Comparison of ENCODE assay signal across 23 cellular contexts in the genomic region with DNA sequence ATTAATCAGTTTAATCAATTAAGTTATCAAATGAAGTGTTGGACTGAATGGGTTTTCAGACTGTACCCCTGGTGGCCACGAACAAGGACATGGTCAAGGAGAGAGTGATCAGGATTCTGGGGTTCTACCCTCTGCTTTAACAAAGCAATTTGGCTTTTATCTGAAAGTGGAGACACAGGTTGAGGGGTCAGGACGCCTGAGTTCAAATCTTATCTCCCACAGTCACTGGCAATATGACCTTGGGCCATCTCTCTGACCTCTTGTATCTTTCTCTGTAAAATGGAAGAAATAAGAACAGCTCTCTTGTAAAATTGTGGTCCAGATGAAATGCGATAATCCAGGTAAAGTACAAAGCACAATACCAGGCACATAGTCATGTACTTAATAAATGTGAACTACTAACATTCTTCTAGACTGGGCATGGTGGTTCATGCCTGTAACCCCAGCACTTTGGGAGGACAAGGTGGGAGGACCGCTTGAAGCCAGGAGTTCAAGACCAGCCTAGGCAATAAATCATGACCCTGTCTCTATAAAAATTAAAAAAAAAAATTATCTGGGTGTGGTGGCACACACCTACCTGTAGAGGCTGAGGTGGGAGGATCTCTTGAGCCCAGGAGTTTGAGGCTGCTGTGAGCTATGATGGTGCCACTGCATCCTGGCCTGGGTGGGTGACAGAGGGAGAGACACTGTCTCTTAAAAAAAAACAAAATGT. TPM values are rescaled to one million over a fixed set of nuclear protein-coding genes. Genes with fewer than 3 reads are reported as not detected.
DNase-seq lines count a peak whose midpoint lies in the region; ATAC-seq, FAIRE-seq and TF ChIP-seq lines count a peak whose summit lies in the region.
"Had no signal": no experiment of that assay in that cellular context is flagged by ENCODE, and none has a peak within 500 bp of the region (broad histone marks: within the 10 kb centered on the region; RNA-seq: fewer than 3 reads in every experiment).

No MANE protein-coding gene starts in this region.

- no peak for TF ChIP-seq POLR2A in K562 (conservative IDR thresholded peaks at IDR 0.05)

- no peaks in the 10 kb centered on the region for H3K36me3 ChIP-seq in K562 (ENCODE audit: control insufficient read depth, insufficient read depth, low read length)
- H3K36me3 ChIP-seq in endodermal cell (ENCODE audit: control insufficient read depth, insufficient read depth, low read length): no peaks in the 10 kb centered on the region
- H3K36me3 ChIP-seq: BLaER1 treated with 17β-estradiol and CSF1 and Interleukin-3, amounts not matched to agents 10 nM and 100 nM had no signal

- FAIRE-seq in K562 (lab: Jason Lieb, UNC): no peak
- FAIRE-seq: A549, D721Med, G401.6, GM12878, GM12892, GM18507 had no signal

- H3K4me2 ChIP-seq in K562 (ENCODE audit: insufficient read depth, low read length): no peak overlapping the region
- H3K4me2 ChIP-seq: A549; BLaER1 treated with 17β-estradiol and CSF1 and Interleukin-3, amounts not matched to agents 10 nM and 100 nM had no signal

- no peaks in the 10 kb centered on the region for H3K9me3 Mint-ChIP-seq in endodermal cell
- H3K9me3 Mint-ChIP-seq: CD4-positive, alpha-beta T cell; CD8-positive, alpha-beta T cell had no signal

- in situ Hi-C loops in K562 (cut with MboI): no loop called here

- no peak for TF ChIP-seq RAD21 in K562 (CRISPR knock-in tag; conservative IDR thresholded peaks at IDR 0.05 in 1 of 2, IDR thresholded peaks at IDR 0.05 in 1 of 2)

- H4K20me1 ChIP-seq in K562 (replicated peaks; ENCODE audit: control insufficient read depth, insufficient read depth, low read length): no peaks in the 10 kb centered on the region
- H4K20me1 ChIP-seq: BLaER1 treated with 17β-estradiol and CSF1 and Interleukin-3, amounts not matched to agents 10 nM and 100 nM had no signal

- BruUV-seq in K562 (replicated peaks; lab: Mats Ljungman, UMichigan): no TSS peak

- H3K9me1 ChIP-seq in K562 (ENCODE audit: control insufficient read depth, insufficient read depth, low read length): no peaks in the 10 kb centered on the region

- no peak for TF ChIP-seq EP300 in K562 (IDR thresholded peaks at IDR 0.05; ENCODE audit: low read length)

- POLR2A ChIA-PET in HEK293T (lab: Yijun Ruan, JAX): no interaction called here
- POLR2A ChIA-PET in K562 (lab: Yijun Ruan, JAX): interaction anchor here (0.5 to 1.1 kb wide), 4 partner anchors 10 to 353 kb away, joined by 3 to 4 read pairs (median 4); no protein-coding TSS in a partner anchor

- peaks cover 3 to 4% of the 10 kb centered on the region in 2 experiments; a peak in 2 of 5 replicates for H3K4me1 ChIP-seq in K562 (replicated peaks in 1 of 2; ENCODE audit: control insufficient read depth in 2 of 2, insufficient read depth in 2 of 2, low read length in 2 of 2)
- H3K4me1 ChIP-seq in endodermal cell (ENCODE audit: control insufficient read depth, insufficient read depth, low read length): no peaks in the 10 kb centered on the region
- H3K4me1 ChIP-seq: BLaER1 treated with 17β-estradiol and CSF1 and Interleukin-3, amounts not matched to agents 10 nM and 100 nM; Caco-2 had no signal

- no peak overlapping the region for H3K4me3 ChIP-seq in K562
- no peak overlapping the region for H3K4me3 ChIP-seq in endodermal cell (ENCODE audit: low read length)
- H3K4me3 ChIP-seq: A549; BLaER1 treated with 17β-estradiol and CSF1 and Interleukin-3, amounts not matched to agents 10 nM and 100 nM; GM12878 had no signal

- ATAC-seq in K562: no peak
- ATAC-seq: A549; CD8-positive, alpha-beta T cell; GM12878 had no signal

- DNase-seq in HEK293T (ENCODE audit: extremely low spot score): no peak
- DNase-seq in K562 (ENCODE audit: extremely low read depth in 1 of 4, low spot score in 3 of 4): no peak
- DNase-seq in UCSD-AML1 (lab: John Stamatoyannopoulos, UW; ENCODE audit: unreplicated experiment): no peak
- DNase-seq in NCI-H146 (lab: John Stamatoyannopoulos, UW): no peak
- no peak for DNase-seq in endodermal cell
- DNase-seq: AML-193; Caco-2; Calu3; CD4-positive, alpha-beta T cell; CD8-positive, alpha-beta T cell; DMS79 treated with DMSO at 0.1 percent for 48 hours; GF-D8 had no signal

- H3K4me3 Mint-ChIP-seq in endodermal cell: no peak overlapping the region
- H3K4me3 Mint-ChIP-seq: B cell; CD4-positive, alpha-beta T cell; CD8-positive, alpha-beta T cell had no signal

- H3K27me3 Mint-ChIP-seq in endodermal cell (ENCODE audit: insufficient read depth): peaks cover 2% of the 10 kb centered on the region
- H3K27me3 Mint-ChIP-seq: CD4-positive, alpha-beta T cell had no signal

- no peaks in the 10 kb centered on the region for H3K4me1 Mint-ChIP-seq in endodermal cell
- H3K4me1 Mint-ChIP-seq: B cell had no signal

- no peak overlapping the region for H2AFZ ChIP-seq in K562 (ENCODE audit: low read depth, low read length)

- H3K27me3 ChIP-seq in K562 (ENCODE audit: control insufficient read depth in 2 of 2, insufficient read depth in 2 of 2, low read length in 2 of 2): peaks cover 4 to 8% of the 10 kb centered on the region in 2 experiments; a peak in 3 of 5 replicates
- H3K27me3 ChIP-seq in endodermal cell (ENCODE audit: control insufficient read depth, insufficient read depth, low read length, poor library complexity, severe bottlenecking): no peaks in the 10 kb centered on the region
- H3K27me3 ChIP-seq: BLaER1 treated with 17β-estradiol and CSF1 and Interleukin-3, amounts not matched to agents 10 nM and 100 nM had no signal

- H3K9ac ChIP-seq in K562 (ENCODE audit: insufficient read depth in 1 of 2, low read depth in 2 of 2, low read length in 2 of 2): no peak overlapping the region
- no peak overlapping the region for H3K9ac ChIP-seq in endodermal cell (ENCODE audit: extremely low read depth, low read length, poor library complexity, severe bottlenecking)
- H3K9ac ChIP-seq: BLaER1 treated with 17β-estradiol and CSF1 and Interleukin-3, amounts not matched to agents 10 nM and 100 nM had no signal

- no peak overlapping the region for H3K27ac ChIP-seq in K562 (ENCODE audit: extremely low read depth, low read depth, low read length)
- H3K27ac ChIP-seq in endodermal cell (ENCODE audit: low read depth, low read length): no peak overlapping the region
- H3K27ac ChIP-seq: 22Rv1; A549; BLaER1 treated with 17β-estradiol and CSF1 and Interleukin-3, amounts not matched to agents 10 nM and 100 nM; C4-2B had no signal

- WGBS in K562 (ENCODE audit: insufficient coverage, low coverage, missing lambda C conversion rate): 19% methylated on average over 4 of the region's 4 CpGs
- 79 to 88% methylated on average over 2 to 4 of the region's 4 CpGs for WGBS in endodermal cell (ENCODE audit: insufficient coverage in 1 of 2, insufficient read length in 1 of 2), 2 experiments

- TF ChIP-seq CTCF in GM12873 (IDR thresholded peaks at IDR 0.05; ENCODE audit: insufficient read depth, low read depth, low read length, missing control alignments): peak; percentile 1
- TF ChIP-seq CTCF in K562 (IDR thresholded peaks at IDR 0.05 in 2 of 3, conservative IDR thresholded peaks at IDR 0.05 in 1 of 3; ENCODE audit: insufficient read depth in 2 of 3, low read depth in 1 of 3, low read length in 3 of 3): no peak
- TF ChIP-seq CTCF in endodermal cell (conservative IDR thresholded peaks at IDR 0.05): no peak

- H3K36me3 Mint-ChIP-seq in endodermal cell (ENCODE audit: low read depth): no peaks in the 10 kb centered on the region
- H3K36me3 Mint-ChIP-seq: CD8-positive, alpha-beta T cell had no signal

- intact Hi-C loops in K562 (cut with micrococcal nuclease): loop anchor here (5.0 kb wide), 1 partner anchor 114 kb away; a partner anchor contains a TSS

- no peaks in the 10 kb centered on the region for H3K79me2 ChIP-seq in K562 (ENCODE audit: control insufficient read depth, insufficient read depth, low read length)

- H3K27ac Mint-ChIP-seq in endodermal cell: no peak overlapping the region
- H3K27ac Mint-ChIP-seq: B cell; CD4-positive, alpha-beta T cell; CD8-positive, alpha-beta T cell had no signal

- H3K9me3 ChIP-seq in K562 (replicated peaks; ENCODE audit: control insufficient read depth, insufficient read depth, low read depth, low read length) (no peaks in the 10 kb centered on the region), endodermal cell (ENCODE audit: control insufficient read depth, low read length) (no peaks in the 10 kb centered on the region)
- H3K9me3 ChIP-seq: A549; BLaER1 treated with 17β-estradiol and CSF1 and Interleukin-3, amounts not matched to agents 10 nM and 100 nM; Caco-2 had no signal

- CTCF ChIA-PET in HEK293T (lab: Yijun Ruan, JAX) (no interaction called here), K562 (lab: Yijun Ruan, JAX; ENCODE audit: low intra/inter-chr PET ratio) (no interaction called here)

TF ChIP-seq in HEK293T, 16 proteins besides CTCF, POLR2A, EP300 and RAD21 (continues in another document):
- TF ChIP-seq LEF1 (IDR thresholded peaks at IDR 0.05; ENCODE audit: borderline replicate concordance) (no peak), FOXM1 (IDR thresholded peaks at IDR 0.05; ENCODE audit: borderline replicate concordance) (no peak)

TF ChIP-seq in K562, 482 proteins besides CTCF, POLR2A, EP300 and RAD21 (continues in another document):
- TF ChIP-seq RBM34 (IDR thresholded peaks at IDR 0.05; ENCODE audit: borderline replicate concordance, insufficient read depth, low read length) (no peak), MEIS2 (IDR thresholded peaks at IDR 0.05; ENCODE audit: partially characterized antibody) (peak; percentile 67)

RNA-seq across cellular contexts. Expression of a gene that starts 48.6 kb away (rescaled TPM):
- total RNA-seq in K562 (2011; cell fraction: chromatin; rRNA removed; ENCODE audit: low replicate concordance): 56.8 and 107 TPM in 2 replicates
- total RNA-seq in K562 (2011; cell fraction: nucleolus; rRNA removed): 39.1 and 40.5 TPM in 2 replicates
- total RNA-seq in K562 (2011; cell fraction: nucleoplasm; rRNA removed): 58.4 and 98.3 TPM in 2 replicates
- total RNA-seq in K562 (2014; rRNA removed): 26.7 and 28.5 TPM in 2 replicates
- 85.8 and 97.1 TPM in 2 replicates for total RNA-seq in K562 (2014; rRNA removed; fragmentation: Illumina TruSeq; extraction: Trizol)
- 86.1 and 96.4 TPM in 2 replicates for total RNA-seq in K562 (2015; rRNA removed; fragmentation: Illumina TruSeq; extraction: Trizol)
- total RNA-seq in K562 (2021): 73.1 and 77.2 TPM in 2 replicates
- 54.2 and 92.2 TPM in 2 replicates for polyA plus RNA-seq in K562 (2011; rRNA removed)
- polyA plus RNA-seq in K562 (2011; cell fraction: cytosol; rRNA removed): 25.6 and 49.0 TPM in 2 replicates
- polyA plus RNA-seq in K562 (2011; cell fraction: nucleus; rRNA removed): 51.2 and 66.2 TPM in 2 replicates
- polyA plus RNA-seq in K562 (2012): 72.7 and 118 TPM in 2 replicates
- 79.2 and 99.4 TPM in 2 replicates for polyA plus RNA-seq in K562 (2014; fragmentation: Illumina TruSeq; extraction: Trizol)
- 10 to 100 TPM; 47.8 to 49.6 TPM for polyA plus RNA-seq in K562 (2014; fragmentation: Nextera tagmentation; extraction: Ambion mirVana)
- polyA plus RNA-seq in K562 (2014; rRNA removed): 42.3 and 58.0 TPM in 2 replicates
- polyA minus RNA-seq in K562 (2011; rRNA and poly(A)+ RNA removed): 37.4 and 44.6 TPM in 2 replicates
- 36.6 and 38.2 TPM in 2 replicates for polyA minus RNA-seq in K562 (2011; cell fraction: cytosol; rRNA and poly(A)+ RNA removed)
- polyA minus RNA-seq in K562 (2011; cell fraction: nucleus; rRNA and poly(A)+ RNA removed): 20.3 and 24.0 TPM in 2 replicates
- 10 to 100 TPM; 31.2 to 37.3 TPM for total RNA-seq in endodermal cell
- polyA plus RNA-seq in endodermal cell (2013, experiment 1 of 2): 68.3 TPM
- 61.1 TPM for polyA plus RNA-seq in endodermal cell (2013, experiment 2 of 2)
